Comparison of ENCODE assay signal across 10 cellular contexts in genomic region chr11:34223021-34223813, GRCh38.
A peak's percentile ranks its signal among the peaks of the same experiment; 100 is the strongest.
DNase-seq lines count a peak whose midpoint lies in the region; ATAC-seq and TF ChIP-seq lines count a peak whose summit lies in the region.
"Had no signal": no experiment of that assay in that cellular context is flagged by ENCODE, and none has a peak within 500 bp of the region (broad histone marks: within the 10 kb centered on the region; RNA-seq: fewer than 3 reads in every experiment).

No MANE protein-coding gene starts in this region.

- DNase-seq in ELF-1 (ENCODE audit: low read depth, low spot score) (peak; percentile 54), T1000 (lab: John Stamatoyannopoulos, UW) (peak; percentile 76), heart left ventricle (peak; percentile 55 to 77 (median 65)), skeletal muscle cell (ENCODE audit: low read depth) (peak; percentile 43), SK-N-SH (no peak), SIG-M5 (lab: John Stamatoyannopoulos, UW) (no peak), NCI-H345 (lab: John Stamatoyannopoulos, UW) (no peak)
- DNase-seq: activated CD4-positive, alpha-beta memory T cell treated with anti-CD3 and anti-CD28 coated beads for 36 hours; GF-D8 had no signal

- POLR2A ChIA-PET in SK-N-SH (lab: Yijun Ruan, JAX) = no interaction called here

- H3K9me3 ChIP-seq in heart left ventricle (no peaks in the 10 kb centered on the region), SK-N-SH (no peaks in the 10 kb centered on the region)

- CTCF ChIA-PET in SK-N-SH (lab: Yijun Ruan, JAX) = interaction anchor here (0.6 to 1.4 kb wide), 3 partner anchors 30 to 51 kb away, joined by 3 to 4 read pairs (median 4); no protein-coding TSS in a partner anchor

- ATAC-seq in heart left ventricle (peak; percentile 29 to 74 (median 70)), HG03571 (IDR thresholded peaks at IDR 0.05; ENCODE audit: unreplicated experiment) (no peak)

- H3K27me3 ChIP-seq in heart left ventricle (no peaks in the 10 kb centered on the region), SK-N-SH (ENCODE audit: insufficient read depth) (no peaks in the 10 kb centered on the region)

- H3K9me2 ChIP-seq in SK-N-SH = no peaks in the 10 kb centered on the region

- no peak overlapping the region for H2AFZ ChIP-seq in SK-N-SH (ENCODE audit: low read depth)

- H3F3A ChIP-seq in SK-N-SH (replicated peaks; ENCODE audit: insufficient read depth) = no peaks in the 10 kb centered on the region

- H3K9ac ChIP-seq in SK-N-SH = no peak overlapping the region

- no peaks in the 10 kb centered on the region for H3K79me2 ChIP-seq in SK-N-SH (ENCODE audit: insufficient read depth)

- no peak for TF ChIP-seq POLR2A in heart left ventricle (IDR thresholded peaks at IDR 0.05)

- no peak for TF ChIP-seq EP300 in SK-N-SH (IDR thresholded peaks at IDR 0.05; ENCODE audit: borderline replicate concordance in 1 of 2, low read depth in 1 of 2, low read length in 1 of 2)

- no peak for TF ChIP-seq CTCF in heart left ventricle (IDR thresholded peaks at IDR 0.05)
- no peak for TF ChIP-seq CTCF in SK-N-SH (IDR thresholded peaks at IDR 0.05)

- no peak for TF ChIP-seq RAD21 in SK-N-SH (IDR thresholded peaks at IDR 0.05; ENCODE audit: low read length)

- H3K4me1 ChIP-seq in heart left ventricle = peaks cover 0 to 27% (median 5%) of the 10 kb centered on the region in 12 donors
- H3K4me1 ChIP-seq in SK-N-SH (ENCODE audit: control insufficient read depth in 1 of 2, insufficient read depth in 2 of 2, low read depth in 1 of 2, low read length in 1 of 2) = peaks cover 6 to 10% of the 10 kb centered on the region in 2 experiments; a peak in 2 of 4 replicates

- H3K27ac ChIP-seq in heart left ventricle (peak overlapping the region in 10 of 12 donors; percentile 16 to 68 (median 42)), SK-N-SH (ENCODE audit: low read depth in 2 of 2, low read length in 1 of 2) (no peak overlapping the region)

- WGBS in heart left ventricle, 4 donors = 61 to 72% (median 68%) methylated on average over 15 to 17 of the region's 17 CpGs
- 87% methylated on average over 16 of the region's 17 CpGs for WGBS in SK-N-SH (ENCODE audit: low lambda C conversion rate)

- no peaks in the 10 kb centered on the region for H4K20me1 ChIP-seq in SK-N-SH (ENCODE audit: insufficient read depth)

- peak overlapping the region in 1 of 12 donors; percentile 16 for H3K4me3 ChIP-seq in heart left ventricle
- no peak overlapping the region for H3K4me3 ChIP-seq in skeletal muscle cell (ENCODE audit: low read depth, low read length)
- no peak overlapping the region for H3K4me3 ChIP-seq in SK-N-SH (ENCODE audit: low read depth in 2 of 2, low read length in 1 of 2)

- H3K36me3 ChIP-seq in heart left ventricle (no peaks in the 10 kb centered on the region), SK-N-SH (replicated peaks in 1 of 2; ENCODE audit: control insufficient read depth in 1 of 2, insufficient read depth in 2 of 2, low read length in 1 of 2) (no peaks in the 10 kb centered on the region)

- intact Hi-C loops in heart left ventricle (cut with DNase I) = no loop called here

- no peak overlapping the region for H3K4me2 ChIP-seq in SK-N-SH

TF ChIP-seq in SK-N-SH, 30 proteins besides CTCF, POLR2A, EP300 and RAD21:
- TF ChIP-seq ELF1 (IDR thresholded peaks at IDR 0.05) (no peak), REST (IDR thresholded peaks at IDR 0.05; ENCODE audit: low read depth, low read length) (no peak), CHD2 (IDR thresholded peaks at IDR 0.05; ENCODE audit: low read length, partially characterized antibody) (no peak), SMC3 (IDR thresholded peaks at IDR 0.05; ENCODE audit: low read depth, low read length) (no peak), RCOR1 (IDR thresholded peaks at IDR 0.05; ENCODE audit: low read length) (no peak)

Comparison
In these comparisons a context has a peak if more than half of its experiments do, and no peak if none do; other contexts are left out.
1. DNase-seq: peak in ELF-1 (single experiment), T1000 (single experiment), heart left ventricle (5 of 5) and skeletal muscle cell (single experiment); none in SK-N-SH (single experiment), SIG-M5 (single experiment) and NCI-H345 (single experiment).
2. H3K27ac ChIP-seq: peak in heart left ventricle (10 of 12); none in SK-N-SH (0 of 2).